Comparison of ENCODE assay signal across 8 cellular contexts in the genomic region with DNA sequence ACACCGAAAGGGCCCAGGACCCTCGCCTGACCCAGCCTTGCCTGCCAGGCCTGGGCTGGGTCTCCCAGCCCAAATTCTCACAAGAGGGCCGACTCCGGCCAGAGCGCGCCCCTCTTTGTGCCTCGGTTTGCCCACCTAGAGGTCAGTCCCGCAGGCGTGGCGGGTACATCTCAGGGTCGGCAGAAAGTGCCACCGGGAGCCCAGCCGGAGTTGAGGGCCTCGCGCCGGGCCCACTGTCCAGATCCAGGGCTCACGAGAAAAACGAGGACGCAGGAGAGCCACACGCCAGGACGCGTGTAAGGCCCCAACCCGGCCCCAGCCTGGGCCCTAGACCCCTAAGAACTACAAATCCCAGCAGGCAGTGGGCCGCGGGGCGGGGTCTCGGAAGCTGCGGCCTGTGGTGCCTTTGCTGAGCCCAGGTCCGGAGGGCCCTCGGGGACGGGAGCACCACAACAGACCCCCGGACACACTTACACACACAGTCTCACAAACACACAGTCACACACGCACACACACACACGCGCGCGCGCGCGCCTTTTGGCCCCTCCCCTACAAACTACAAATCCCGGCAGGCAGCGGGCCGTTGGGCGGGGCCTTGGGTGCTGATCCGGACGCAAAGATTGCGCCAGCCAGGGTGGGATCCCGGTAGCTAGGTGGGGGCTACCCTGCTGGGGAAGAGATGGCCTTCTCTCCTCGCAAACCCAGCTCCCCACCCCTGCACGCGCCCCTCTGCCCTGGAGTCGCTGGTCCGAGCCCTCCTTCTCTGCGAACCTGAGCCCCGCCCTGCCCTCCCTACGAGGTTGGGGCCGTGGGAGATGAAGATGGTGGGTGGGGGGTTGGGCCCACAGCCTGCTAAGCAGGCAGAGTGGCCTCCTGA. TPM values are rescaled to one million over a fixed set of nuclear protein-coding genes. Genes with fewer than 3 reads are reported as not detected.
DNase-seq lines count a peak whose midpoint lies in the region; ATAC-seq and TF ChIP-seq lines count a peak whose summit lies in the region.

A gene (plus strand): TSS at position 583 of the 877 bp plus-strand sequence. CDS start 10,752 bp downstream, outside the sequence.

- H3K9me3 ChIP-seq in Loucy (ENCODE audit: insufficient read depth, low read depth, low read length): no peaks in the 10 kb centered on the region
- no peaks in the 10 kb centered on the region for H3K9me3 ChIP-seq in SK-N-SH
- no peaks in the 10 kb centered on the region for H3K9me3 ChIP-seq in thoracic aorta

- peak within 1 kb of the TSS; percentile 81 for H3K4me3 Mint-ChIP-seq in glutamatergic neuron (ENCODE audit: unreplicated experiment)
- peak within 1 kb of the TSS; percentile 89 for H3K4me3 Mint-ChIP-seq in osteocyte (ENCODE audit: unreplicated experiment)

- no peaks in the 10 kb centered on the region for H3K36me3 ChIP-seq in H7 (replicated peaks; ENCODE audit: control insufficient read depth, insufficient read depth, low read length)
- no peaks in the 10 kb centered on the region for H3K36me3 ChIP-seq in Loucy (ENCODE audit: insufficient read depth, low read length)
- no peaks in the 10 kb centered on the region for H3K36me3 ChIP-seq in SK-N-SH (replicated peaks in 1 of 2; ENCODE audit: control insufficient read depth in 1 of 2, insufficient read depth in 2 of 2, low read length in 1 of 2)
- H3K36me3 ChIP-seq in thoracic aorta: no peaks in the 10 kb centered on the region

- H3K4me1 Mint-ChIP-seq in glutamatergic neuron (ENCODE audit: low read depth, unreplicated experiment): peaks cover 31% of the 10 kb centered on the region
- peaks cover 30% of the 10 kb centered on the region for H3K4me1 Mint-ChIP-seq in osteocyte (ENCODE audit: unreplicated experiment)

- H3K9ac ChIP-seq in Loucy (ENCODE audit: low read depth, low read length, poor library complexity, severe bottlenecking): peak within 1 kb of the TSS; percentile 80
- H3K9ac ChIP-seq in SK-N-SH: peak within 1 kb of the TSS; percentile 82

- peaks cover 37% of the 10 kb centered on the region for H3K4me1 ChIP-seq in Loucy (ENCODE audit: insufficient read depth, low read length, poor library complexity, severe bottlenecking)
- peaks cover 9 to 23% of the 10 kb centered on the region in 2 experiments; a peak in 1 of 4 replicates for H3K4me1 ChIP-seq in SK-N-SH (ENCODE audit: control insufficient read depth in 1 of 2, insufficient read depth in 2 of 2, low read depth in 1 of 2, low read length in 1 of 2)
- peaks cover 15 to 36% of the 10 kb centered on the region in 2 donors for H3K4me1 ChIP-seq in thoracic aorta (ENCODE audit: control insufficient read depth in 1 of 2, low read depth in 2 of 2)

- H3K4me3 ChIP-seq in H7 (ENCODE audit: insufficient read depth, low read depth, low read length) (peak within 1 kb of the TSS; percentile 70), Loucy (ENCODE audit: low read length, poor library complexity, severe bottlenecking) (peak within 1 kb of the TSS; percentile 85), SK-N-SH (ENCODE audit: low read depth in 2 of 2, low read length in 1 of 2) (peak within 1 kb of the TSS; percentile 55 to 74), thoracic aorta (peak within 1 kb of the TSS; percentile 89)

- no peak for TF ChIP-seq RAD21 in SK-N-SH (IDR thresholded peaks at IDR 0.05; ENCODE audit: low read length)

- H3K9me2 ChIP-seq in Loucy (replicated peaks; ENCODE audit: low read depth, low read length) (no peaks in the 10 kb centered on the region), SK-N-SH (no peaks in the 10 kb centered on the region)

- no peaks in the 10 kb centered on the region for H3K9me3 Mint-ChIP-seq in activated naive CD4-positive, alpha-beta T cell treated with anti-CD3 and anti-CD28 coated beads, Interleukin-2, amount 50 U/mL, for 72 hours
- H3K9me3 Mint-ChIP-seq in glutamatergic neuron (ENCODE audit: unreplicated experiment) (peaks cover 10% of the 10 kb centered on the region), osteocyte (ENCODE audit: unreplicated experiment) (no peaks in the 10 kb centered on the region)

- POLR2A ChIA-PET in SK-N-SH (lab: Yijun Ruan, JAX): interaction anchor here (0.6 to 4.5 kb wide), 16 partner anchors 11 to 366 kb away, joined by 3 to 106 read pairs (median 6); a partner anchor contains a TSS

- no peak for TF ChIP-seq CTCF in Loucy (conservative IDR thresholded peaks at IDR 0.05; ENCODE audit: low read length)
- no peak for TF ChIP-seq CTCF in SK-N-SH (IDR thresholded peaks at IDR 0.05)
- no peak for TF ChIP-seq CTCF in glutamatergic neuron (IDR thresholded peaks at IDR 0.05; ENCODE audit: partially characterized antibody, unreplicated experiment)
- TF ChIP-seq CTCF in osteocyte (IDR thresholded peaks at IDR 0.05): no peak
- TF ChIP-seq CTCF in thoracic aorta (IDR thresholded peaks at IDR 0.05): no peak

- H3K27me3 ChIP-seq in H7 (ENCODE audit: control insufficient read depth, insufficient read depth, low read length) (no peaks in the 10 kb centered on the region), Loucy (ENCODE audit: insufficient read depth, low read length, poor library complexity, severe bottlenecking) (no peaks in the 10 kb centered on the region), SK-N-SH (ENCODE audit: insufficient read depth) (no peaks in the 10 kb centered on the region), thoracic aorta (replicated peaks; ENCODE audit: insufficient read depth) (no peaks in the 10 kb centered on the region)

- no peaks in the 10 kb centered on the region for H4K20me1 ChIP-seq in Loucy (ENCODE audit: insufficient read depth, low read length, poor library complexity, severe bottlenecking)
- H4K20me1 ChIP-seq in SK-N-SH (ENCODE audit: insufficient read depth): no peaks in the 10 kb centered on the region

- H2AFZ ChIP-seq in Loucy (ENCODE audit: low read length): peak within 1 kb of the TSS; percentile 99
- peak within 1 kb of the TSS; percentile 98 for H2AFZ ChIP-seq in SK-N-SH (ENCODE audit: low read depth)

- H3F3A ChIP-seq in Loucy (ENCODE audit: low read depth): no peaks in the 10 kb centered on the region
- no peaks in the 10 kb centered on the region for H3F3A ChIP-seq in SK-N-SH (replicated peaks; ENCODE audit: insufficient read depth)

- no peaks in the 10 kb centered on the region for H3K36me3 Mint-ChIP-seq in activated naive CD4-positive, alpha-beta T cell treated with anti-CD3 and anti-CD28 coated beads, Interleukin-2, amount 50 U/mL, for 72 hours
- H3K36me3 Mint-ChIP-seq in glutamatergic neuron (ENCODE audit: unreplicated experiment): no peaks in the 10 kb centered on the region
- H3K36me3 Mint-ChIP-seq in osteocyte (ENCODE audit: unreplicated experiment): no peaks in the 10 kb centered on the region

- peak; percentile 93 for DNase-seq in GM03348 (ENCODE audit: low spot score)
- peak; percentile 98 for DNase-seq in H7
- DNase-seq in SK-N-SH: peak; percentile 97
- peak; percentile 81 to 84 for DNase-seq in activated naive CD4-positive, alpha-beta T cell treated with anti-CD3 and anti-CD28 coated beads, Interleukin-2, amount 50 U/mL, for 72 hours (ENCODE audit: low spot score in 2 of 2)
- peak; percentile 91 for DNase-seq in glutamatergic neuron
- DNase-seq in osteocyte (ENCODE audit: extremely low spot score, unreplicated experiment): peak; percentile 94
- DNase-seq in thoracic aorta (ENCODE audit: low spot score): peak; percentile 49

- peaks cover 16% of the 10 kb centered on the region; the same call in 1 of the 2 replicates for H3K79me2 ChIP-seq in Loucy (ENCODE audit: insufficient read depth, low read length)
- peaks cover 8% of the 10 kb centered on the region; the same call in 1 of the 2 replicates for H3K79me2 ChIP-seq in SK-N-SH (ENCODE audit: insufficient read depth)

- CTCF ChIA-PET in SK-N-SH (lab: Yijun Ruan, JAX): interaction anchor here (1.4 to 8.0 kb wide), 8 partner anchors 20 to 135 kb away, joined by 3 to 364 read pairs (median 17); a partner anchor contains a TSS

- H3K27ac ChIP-seq in SK-N-SH (ENCODE audit: low read depth in 2 of 2, low read length in 1 of 2): peak within 1 kb of the TSS; percentile 77 to 88
- peak within 1 kb of the TSS; percentile 81 to 87 for H3K27ac ChIP-seq in thoracic aorta

- H3K27ac Mint-ChIP-seq in activated naive CD4-positive, alpha-beta T cell treated with anti-CD3 and anti-CD28 coated beads, Interleukin-2, amount 50 U/mL, for 72 hours: peak within 1 kb of the TSS; percentile 92 to 99
- H3K27ac Mint-ChIP-seq in glutamatergic neuron (ENCODE audit: unreplicated experiment) (peak within 1 kb of the TSS; percentile 92), osteocyte (ENCODE audit: unreplicated experiment) (peak within 1 kb of the TSS; percentile 97)

- no peak for TF ChIP-seq EP300 in SK-N-SH (IDR thresholded peaks at IDR 0.05; ENCODE audit: borderline replicate concordance in 1 of 2, low read depth in 1 of 2, low read length in 1 of 2)

- peak within 1 kb of the TSS; percentile 92 for H3K4me2 ChIP-seq in Loucy (ENCODE audit: low read depth, low read length, poor library complexity, severe bottlenecking)
- peak within 1 kb of the TSS; percentile 90 for H3K4me2 ChIP-seq in SK-N-SH

- 28% methylated on average over 35 of the region's 57 CpGs for WGBS in SK-N-SH (ENCODE audit: low lambda C conversion rate)

- peak; percentile 80 to 87 for ATAC-seq in activated naive CD4-positive, alpha-beta T cell treated with anti-CD3 and anti-CD28 coated beads, Interleukin-2, amount 50 U/mL, for 72 hours
- ATAC-seq in thoracic aorta (ENCODE audit: insufficient number of reproducible peaks, low FRiP score, low read depth): peak; percentile 54

- H3K27me3 Mint-ChIP-seq in glutamatergic neuron (ENCODE audit: unreplicated experiment) (peaks cover 11% of the 10 kb centered on the region), osteocyte (ENCODE audit: unreplicated experiment) (no peaks in the 10 kb centered on the region)

TF ChIP-seq in SK-N-SH, 30 proteins besides CTCF, POLR2A, EP300 and RAD21 (continues in another document):
- TF ChIP-seq MXI1 (IDR thresholded peaks at IDR 0.05; ENCODE audit: low read depth, low read length) (0 out of 2 replicates have a peak, but pooled peaks have one; percentile 44), MEF2A (IDR thresholded peaks at IDR 0.05; ENCODE audit: borderline replicate concordance, low read depth) (no peak)

RNA-seq across cellular contexts. Expression of the gene that starts here (rescaled TPM):
- total RNA-seq in H7 (2014; rRNA removed; shearing (Covaris generic)): not detected in 2 replicates
- polyA plus RNA-seq in SK-N-SH (2012; rRNA removed): 0.33 and 0.42 TPM in 2 replicates
- 0.21 and 0.42 TPM in 2 replicates for polyA plus RNA-seq in SK-N-SH (2012; cell fraction: cytosol; rRNA removed)
- 1.9 and 2.3 TPM in 2 replicates for polyA plus RNA-seq in SK-N-SH (2012; cell fraction: nucleus; rRNA removed)
- 1 to 10 TPM in 1 of 2 donors, under 1 TPM in 1; 0.55 to 2.5 TPM for total RNA-seq in activated naive CD4-positive, alpha-beta T cell treated with anti-CD3 and anti-CD28 coated beads, Interleukin-2, amount 50 U/mL, for 72 hours
- total RNA-seq in glutamatergic neuron (ENCODE audit: unreplicated experiment) (0.64 TPM), osteocyte (0.51 and 1.6 TPM in 2 replicates), thoracic aorta (not detected)

Comparison
In these comparisons a context has a peak if more than half of its experiments do, and no peak if none do; other contexts are left out.
1. Peak in every context shown above with its lines: DNase-seq, ATAC-seq, H3K4me3 ChIP-seq and H3K27ac ChIP-seq.
2. Peak in DNase-seq and H3K4me3 ChIP-seq in H7; RNA of the gene not detected or under 1 TPM.
3. Peak in DNase-seq in glutamatergic neuron; RNA of the gene not detected or under 1 TPM.
4. Peak in DNase-seq, ATAC-seq, H3K4me3 ChIP-seq and H3K27ac ChIP-seq in thoracic aorta; RNA of the gene not detected or under 1 TPM.